12 cellular contexts compared by ENCODE assay signal in the genomic region with DNA sequence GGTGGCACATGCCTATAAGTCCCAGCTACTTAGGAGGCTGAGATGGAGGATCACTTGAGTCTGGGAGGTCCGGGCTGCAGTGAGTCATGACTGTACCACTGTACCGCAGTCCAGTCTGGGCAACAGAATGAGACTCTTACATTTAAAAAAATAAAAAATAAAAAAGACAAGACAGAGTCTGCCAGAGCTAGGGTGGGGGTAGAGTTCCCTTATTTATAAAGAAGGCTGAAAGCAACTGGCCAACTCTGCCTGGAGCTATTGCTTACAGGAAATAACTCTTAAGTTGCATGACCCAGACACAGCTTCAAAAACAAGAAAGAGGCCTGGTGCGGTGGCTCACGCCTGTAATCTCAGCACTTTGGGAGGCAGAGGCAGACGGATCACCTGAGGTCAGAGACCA. TPM values are rescaled to one million over a fixed set of nuclear protein-coding genes. Genes with fewer than 3 reads are reported as not detected.
DNase-seq lines count a peak whose midpoint lies in the region; ATAC-seq, FAIRE-seq and TF ChIP-seq lines count a peak whose summit lies in the region.
"Had no signal": no experiment of that assay in that cellular context is flagged by ENCODE, and none has a peak within 500 bp of the region (broad histone marks: within the 10 kb centered on the region; RNA-seq: fewer than 3 reads in every experiment).

No MANE protein-coding gene starts in this region.

- intact Hi-C loops in left ventricle myocardium superior (cut with micrococcal nuclease) = no loop called here

- peaks cover 51% of the 10 kb centered on the region for H3F3A ChIP-seq in GM23248 (ENCODE audit: insufficient read depth)

- H2AFZ ChIP-seq in GM23248 (no peak overlapping the region), astrocyte (ENCODE audit: low read depth, low read length) (no peak overlapping the region)

- H3K4me1 ChIP-seq in GM23248 (ENCODE audit: insufficient read depth) (peaks cover 21% of the 10 kb centered on the region), astrocyte (ENCODE audit: insufficient read depth, low read length) (peaks cover 7% of the 10 kb centered on the region)

- TF ChIP-seq CTCF in astrocyte (IDR thresholded peaks at IDR 0.05; ENCODE audit: insufficient read depth, low read depth, low read length) = no peak

- H3K9ac ChIP-seq in GM23248 (no peak overlapping the region), astrocyte (ENCODE audit: low read length) (peak overlapping the region; percentile 28)

- no peak for FAIRE-seq in astrocyte (lab: Jason Lieb, UNC)
- FAIRE-seq: keratinocyte had no signal

- H3K4me3 ChIP-seq in GM23248 (no peak overlapping the region), astrocyte (ENCODE audit: insufficient read depth, low read depth, low read length) (no peak overlapping the region)

- 61 to 62% methylated on average over 5 of the region's 5 CpGs for WGBS in GM23248 (ENCODE audit: low coverage in 1 of 2, low lambda C conversion rate in 2 of 2, missing lambda C conversion rate in 2 of 2), 2 experiments

- H3K4me2 ChIP-seq in GM23248 (ENCODE audit: unreplicated experiment) (no peak overlapping the region), astrocyte (ENCODE audit: low read length) (peak overlapping the region; percentile 56)

- no peaks in the 10 kb centered on the region for H3K27me3 Mint-ChIP-seq in astrocyte (ENCODE audit: low read depth, unreplicated experiment)

- H3K36me3 ChIP-seq in GM23248 (ENCODE audit: low read depth) (0 out of 2 replicates have a peak, but pooled peaks cover under 1% of the 10 kb centered on the region), astrocyte (ENCODE audit: insufficient read depth, low read length) (no peaks in the 10 kb centered on the region)

- no peak overlapping the region for H3K4me3 Mint-ChIP-seq in astrocyte (ENCODE audit: unreplicated experiment)
- H3K4me3 Mint-ChIP-seq: activated T-cell treated with anti-CD3 and anti-CD28 coated beads, Interleukin-2, amount 50 U/mL, for 72 hours had no signal

- in situ Hi-C loops in GM23248 (cut with MboI) = no loop called here

- peak overlapping the region; percentile 11; the same call in 1 of the 2 replicates for H3K27ac ChIP-seq in GM23248
- H3K27ac ChIP-seq in astrocyte (ENCODE audit: low read depth, low read length) = peak overlapping the region; percentile 53

- no peak overlapping the region for H3K27ac Mint-ChIP-seq in astrocyte (ENCODE audit: unreplicated experiment)
- H3K27ac Mint-ChIP-seq: activated T-cell treated with anti-CD3 and anti-CD28 coated beads, Interleukin-2, amount 50 U/mL, for 72 hours had no signal

- H4K20me1 ChIP-seq in GM23248 (ENCODE audit: insufficient read depth) = peaks cover 11% of the 10 kb centered on the region; the same call in 1 of the 2 replicates
- peaks cover 66% of the 10 kb centered on the region for H4K20me1 ChIP-seq in astrocyte (ENCODE audit: insufficient read depth, low read length)

- no peaks in the 10 kb centered on the region for H3K9me3 Mint-ChIP-seq in astrocyte (ENCODE audit: unreplicated experiment)
- H3K9me3 Mint-ChIP-seq: activated T-cell treated with anti-CD3 and anti-CD28 coated beads, Interleukin-2, amount 50 U/mL, for 72 hours had no signal

- H3K36me3 Mint-ChIP-seq in astrocyte (ENCODE audit: low read depth, unreplicated experiment) = peaks cover 4% of the 10 kb centered on the region

- peak; percentile 69 for DNase-seq in GM23248
- peak; percentile 75 for DNase-seq in astrocyte (ENCODE audit: low read depth)
- DNase-seq in left ventricle myocardium superior = no peak
- DNase-seq in smooth muscle cell of the brain vasculature (ENCODE audit: low read depth, low spot score) = peak; percentile 57
- no peak for DNase-seq in NCI-H128 (lab: John Stamatoyannopoulos, UW; ENCODE audit: unreplicated experiment)
- DNase-seq in NCI-H2171 (lab: John Stamatoyannopoulos, UW) = no peak
- DNase-seq in T-helper 1 cell = no peak
- no peak for DNase-seq in activated effector memory CD4-positive, alpha-beta T cell treated with anti-CD3 and anti-CD28 coated beads, Interleukin-2, amount 50 U/mL, for 16 hours
- DNase-seq: activated T-cell treated with anti-CD3 and anti-CD28 coated beads, Interleukin-2, amount 50 U/mL, for 72 hours; cortex of kidney; DMS153 had no signal

- H3K79me2 ChIP-seq in GM23248 (ENCODE audit: insufficient read depth) = peaks cover 100% of the 10 kb centered on the region
- H3K79me2 ChIP-seq in astrocyte (ENCODE audit: insufficient read depth, low read length) = peaks cover 98% of the 10 kb centered on the region

- no peaks in the 10 kb centered on the region for H3K9me2 ChIP-seq in GM23248 (ENCODE audit: insufficient read depth)

- H3K9me3 ChIP-seq in GM23248 (ENCODE audit: low read depth) (no peaks in the 10 kb centered on the region), astrocyte (ENCODE audit: insufficient read depth, low read depth, low read length) (no peaks in the 10 kb centered on the region)

- peaks cover 13% of the 10 kb centered on the region for H3K4me1 Mint-ChIP-seq in astrocyte (ENCODE audit: low read depth, unreplicated experiment)

- H3K27me3 ChIP-seq in GM23248 (replicated peaks; ENCODE audit: insufficient read depth) (no peaks in the 10 kb centered on the region), astrocyte (ENCODE audit: insufficient read depth, low read length) (no peaks in the 10 kb centered on the region)

- ATAC-seq in left ventricle myocardium superior = peak; percentile 55
- ATAC-seq: activated T-cell treated with anti-CD3 and anti-CD28 coated beads, Interleukin-2, amount 50 U/mL, for 72 hours had no signal

RNA-seq across cellular contexts. Expression of a gene that starts 31.5 kb away (rescaled TPM):
- total RNA-seq in GM23248 (2014; rRNA removed; shearing (Covaris generic)) = 64.8 and 101 TPM in 2 replicates
- polyA plus RNA-seq in GM23248 (2016; fragmentation: Nextera tagmentation; extraction: Ambion mirVana) = 130 and 142 TPM in 2 replicates
- 89.2 and 93.9 TPM in 2 replicates for total RNA-seq in astrocyte
- 41.9 TPM for total RNA-seq in left ventricle myocardium superior

Comparison
In these comparisons a context has a peak if more than half of its experiments do, and no peak if none do; other contexts are left out.
1. DNase-seq: peak in GM23248 (single experiment), astrocyte (single experiment) and smooth muscle cell of the brain vasculature (single experiment); none in left ventricle myocardium superior (single experiment), NCI-H128 (single experiment), NCI-H2171 (single experiment), T-helper 1 cell (0 of 5) and activated effector memory CD4-positive, alpha-beta T cell treated with anti-CD3 and anti-CD28 coated beads, Interleukin-2, amount 50 U/mL, for 16 hours (single experiment).